9 cellular contexts compared by ENCODE assay signal in genomic region chr16:57694556-57695377, GRCh38. TPM values are rescaled to one million over a fixed set of nuclear protein-coding genes. Genes with fewer than 3 reads are reported as not detected.
DNase-seq lines count a peak whose midpoint lies in the region; ATAC-seq, FAIRE-seq and TF ChIP-seq lines count a peak whose summit lies in the region.
"Had no signal": no experiment of that assay in that cellular context is flagged by ENCODE, and none has a peak within 500 bp of the region (broad histone marks: within the 10 kb centered on the region; RNA-seq: fewer than 3 reads in every experiment).

DRC7 (plus strand) TSS chr16:57694806; CDS start chr16:57697950, 3,144 bp downstream.

- POLR2A ChIA-PET in activated CD4-positive, alpha-beta memory T cell treated with anti-CD3 and anti-CD28 coated beads for 36 hours (lab: Charles Lee): no interaction called here

- ATAC-seq in HG02981 (IDR thresholded peaks at IDR 0.05; ENCODE audit: unreplicated experiment): no peak
- ATAC-seq in GM18517 (IDR thresholded peaks at IDR 0.05; ENCODE audit: unreplicated experiment): no peak

- H3K4me1 ChIP-seq in GM23248 (ENCODE audit: insufficient read depth): no peaks in the 10 kb centered on the region
- H3K4me1 ChIP-seq: psoas muscle had no signal

- no peaks in the 10 kb centered on the region for H3K36me3 Mint-ChIP-seq in activated CD4-positive, alpha-beta memory T cell treated with anti-CD3 and anti-CD28 coated beads for 36 hours
- no peaks in the 10 kb centered on the region for H3K36me3 Mint-ChIP-seq in neural crest cell (ENCODE audit: low read depth)

- in situ Hi-C loops in GM23248 (cut with MboI): no loop called here

- no peak for TF ChIP-seq CTCF in neural crest cell (conservative IDR thresholded peaks at IDR 0.05)

- no peak for FAIRE-seq in frontal cortex (lab: Jason Lieb, UNC)

- H3K4me2 ChIP-seq in GM23248 (ENCODE audit: unreplicated experiment): no peak within 1 kb of the TSS

- H3K36me3 ChIP-seq in GM23248 (ENCODE audit: low read depth): no peaks in the 10 kb centered on the region

- H3K27ac ChIP-seq in GM23248: no peak within 1 kb of the TSS
- H3K27ac ChIP-seq: psoas muscle had no signal

- no peak within 1 kb of the TSS for H3K4me3 Mint-ChIP-seq in activated CD4-positive, alpha-beta memory T cell treated with anti-CD3 and anti-CD28 coated beads for 36 hours
- peak within 1 kb of the TSS; percentile 57 for H3K4me3 Mint-ChIP-seq in neural crest cell

- H4K20me1 ChIP-seq in GM23248 (ENCODE audit: insufficient read depth): no peaks in the 10 kb centered on the region

- H3K9ac ChIP-seq in GM23248: no peak within 1 kb of the TSS

- H3K9me2 ChIP-seq in GM23248 (ENCODE audit: insufficient read depth): no peaks in the 10 kb centered on the region

- CTCF ChIA-PET in activated CD4-positive, alpha-beta memory T cell treated with anti-CD3 and anti-CD28 coated beads for 36 hours (lab: Charles Lee): no interaction called here

- 33 to 41% methylated on average over 10 of the region's 10 CpGs for WGBS in GM23248 (ENCODE audit: low coverage in 1 of 2, low lambda C conversion rate in 2 of 2, missing lambda C conversion rate in 2 of 2), 2 experiments

- H3K27me3 Mint-ChIP-seq in activated CD4-positive, alpha-beta memory T cell treated with anti-CD3 and anti-CD28 coated beads for 36 hours: no peaks in the 10 kb centered on the region
- no peaks in the 10 kb centered on the region for H3K27me3 Mint-ChIP-seq in neural crest cell (ENCODE audit: low read depth)

- intact Hi-C loops in activated CD4-positive, alpha-beta memory T cell treated with anti-CD3 and anti-CD28 coated beads for 36 hours (cut with micrococcal nuclease): no loop called here

- no peaks in the 10 kb centered on the region; the same call in 1 of the 2 replicates for H3K27me3 ChIP-seq in GM23248 (replicated peaks; ENCODE audit: insufficient read depth)

- DNase-seq in COLO829 (ENCODE audit: low spot score) (peak; percentile 35), GM23248 (peak; percentile 38), NCI-H2227 (lab: John Stamatoyannopoulos, UW; ENCODE audit: unreplicated experiment) (peak; percentile 72), frontal cortex (ENCODE audit: low spot score in 2 of 2) (peak; percentile 42 to 77), neural crest cell (ENCODE audit: low read depth, low spot score) (peak; percentile 44)
- DNase-seq in activated CD4-positive, alpha-beta memory T cell treated with anti-CD3 and anti-CD28 coated beads for 36 hours: peak; percentile 21
- DNase-seq: psoas muscle had no signal

- H2AFZ ChIP-seq in GM23248: no peak within 1 kb of the TSS

- no peaks in the 10 kb centered on the region for H3K79me2 ChIP-seq in GM23248 (ENCODE audit: insufficient read depth)

- no peaks in the 10 kb centered on the region for H3K9me3 ChIP-seq in GM23248 (ENCODE audit: low read depth)
- H3K9me3 ChIP-seq: psoas muscle had no signal

- no peaks in the 10 kb centered on the region for H3F3A ChIP-seq in GM23248 (ENCODE audit: insufficient read depth)

- no peak within 1 kb of the TSS for H3K27ac Mint-ChIP-seq in activated CD4-positive, alpha-beta memory T cell treated with anti-CD3 and anti-CD28 coated beads for 36 hours
- H3K27ac Mint-ChIP-seq in neural crest cell (ENCODE audit: unreplicated experiment): peak within 1 kb of the TSS; percentile 99

- peaks cover 7% of the 10 kb centered on the region for H3K4me1 Mint-ChIP-seq in activated CD4-positive, alpha-beta memory T cell treated with anti-CD3 and anti-CD28 coated beads for 36 hours (ENCODE audit: low read depth)
- peaks cover 10% of the 10 kb centered on the region for H3K4me1 Mint-ChIP-seq in neural crest cell

- no peak within 1 kb of the TSS for H3K4me3 ChIP-seq in GM23248
- H3K4me3 ChIP-seq: psoas muscle had no signal

- H3K9me3 Mint-ChIP-seq in activated CD4-positive, alpha-beta memory T cell treated with anti-CD3 and anti-CD28 coated beads for 36 hours: no peaks in the 10 kb centered on the region
- H3K9me3 Mint-ChIP-seq in neural crest cell: no peaks in the 10 kb centered on the region

RNA-seq across cellular contexts. Expression of gene DRC7, which starts in this region (rescaled TPM):
- not detected in 2 replicates for total RNA-seq in GM23248 (2014; rRNA removed; shearing (Covaris generic))
- not detected in 2 replicates for polyA plus RNA-seq in GM23248 (2016; fragmentation: Nextera tagmentation; extraction: Ambion mirVana)
- not detected for total RNA-seq in activated CD4-positive, alpha-beta memory T cell treated with anti-CD3 and anti-CD28 coated beads for 36 hours
- total RNA-seq in frontal cortex (under 0.01 TPM), neural crest cell (0.16 and 0.32 TPM in 2 replicates)
- total RNA-seq: psoas muscle had no signal
- polyA plus RNA-seq: psoas muscle had no signal

Comparison
In these comparisons a context has a peak if more than half of its experiments do, and no peak if none do; other contexts are left out.
1. Peak in DNase-seq in GM23248; RNA of the gene not detected or under 1 TPM.
2. Peak in DNase-seq in activated CD4-positive, alpha-beta memory T cell treated with anti-CD3 and anti-CD28 coated beads for 36 hours; RNA of the gene not detected or under 1 TPM.
3. Peak in DNase-seq in frontal cortex; RNA of the gene not detected or under 1 TPM.
4. Peak in DNase-seq in neural crest cell; RNA of the gene not detected or under 1 TPM.
5. DNase-seq: peak in every context shown above with its lines; median percentile 72 in NCI-H2227; 60 in frontal cortex; 44 in neural crest cell; 38 in GM23248; 35 in COLO829; 21 in activated CD4-positive, alpha-beta memory T cell treated with anti-CD3 and anti-CD28 coated beads for 36 hours.